In the genomic region with DNA sequence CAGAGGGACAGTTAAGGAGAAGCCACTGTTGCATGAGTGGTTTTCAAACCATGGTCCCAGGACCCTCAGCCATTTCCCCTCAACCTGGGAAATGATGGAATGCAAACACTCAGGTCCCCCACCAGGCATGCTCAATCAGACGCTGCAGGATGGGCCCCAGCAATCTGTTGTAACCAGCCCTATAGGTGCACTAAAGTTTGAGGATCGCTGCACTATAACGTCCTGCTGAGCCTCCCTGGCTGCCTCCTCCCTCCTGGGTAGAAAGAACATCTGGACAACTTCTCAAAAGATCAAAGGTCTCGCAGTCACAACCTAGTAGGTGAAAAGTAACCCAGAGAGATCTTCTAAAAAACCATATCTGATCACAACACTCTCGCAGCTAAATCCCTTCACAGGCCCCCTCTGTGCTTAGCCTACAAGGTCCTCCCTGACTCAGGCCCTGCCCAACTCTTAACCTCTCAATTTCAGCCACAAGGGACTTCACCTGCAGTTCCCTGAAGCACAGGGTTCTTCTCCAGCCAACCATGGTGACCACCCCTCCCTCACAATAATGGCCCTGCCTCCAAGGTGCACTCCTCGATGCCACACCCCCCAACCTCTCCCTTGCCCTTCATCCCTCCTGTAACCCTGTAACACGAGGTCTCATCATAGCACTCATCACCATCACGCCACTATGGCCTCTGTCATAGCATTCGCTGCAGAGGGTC, we compare ENCODE assay signal across 10 cellular contexts. TPM values are rescaled to one million over a fixed set of nuclear protein-coding genes. Genes with fewer than 3 reads are reported as not detected.
A peak's percentile ranks its signal among the peaks of the same experiment; 100 is the strongest.
DNase-seq lines count a peak whose midpoint lies in the region; ATAC-seq and TF ChIP-seq lines count a peak whose summit lies in the region.
"Had no signal": no experiment of that assay in that cellular context is flagged by ENCODE, and none has a peak within 500 bp of the region (broad histone marks: within the 10 kb centered on the region; RNA-seq: fewer than 3 reads in every experiment).

No MANE protein-coding gene starts in this region.

- H3K27ac ChIP-seq in esophagus squamous epithelium (peak overlapping the region; percentile 40 to 97 (median 94)), substantia nigra (ENCODE audit: low read depth, low read length, poor library complexity, severe bottlenecking) (peak overlapping the region; percentile 35)
- H3K27ac ChIP-seq: 22Rv1 had no signal

- peak overlapping the region in 1 of 10 donors; percentile 54 for H3K4me3 Mint-ChIP-seq in naive thymus-derived CD8-positive, alpha-beta T cell
- H3K4me3 Mint-ChIP-seq: activated naive CD8-positive, alpha-beta T cell treated with anti-CD3 and anti-CD28 coated beads, Interleukin-2, amount 10 ng/mL, durations not matched to agents 7 days and 5 days had no signal

- H3K36me3 ChIP-seq in esophagus squamous epithelium = no peaks in the 10 kb centered on the region

- 49 to 52% methylated on average over 7 to 9 of the region's 9 CpGs for WGBS in esophagus squamous epithelium, 2 donors

- peak overlapping the region in 3 of 4 donors; percentile 77 to 91 (median 91) for H3K4me3 ChIP-seq in esophagus squamous epithelium

- POLR2A ChIA-PET in naive thymus-derived CD8-positive, alpha-beta T cell (lab: Charles Lee) = no interaction called here

- H3K27me3 Mint-ChIP-seq in naive thymus-derived CD8-positive, alpha-beta T cell = peaks cover 0 to 7% (median 0%) of the 10 kb centered on the region in 5 donors

- H3K9me3 ChIP-seq in esophagus squamous epithelium = no peaks in the 10 kb centered on the region

- no peaks in the 10 kb centered on the region for H3K27me3 ChIP-seq in esophagus squamous epithelium

- peaks cover 14 to 26% (median 19%) of the 10 kb centered on the region in 4 donors for H3K4me1 Mint-ChIP-seq in naive thymus-derived CD8-positive, alpha-beta T cell

- peaks cover 37 to 90% (median 50%) of the 10 kb centered on the region in 3 donors for H3K4me1 ChIP-seq in esophagus squamous epithelium

- no peak overlapping the region for H3K27ac Mint-ChIP-seq in naive thymus-derived CD8-positive, alpha-beta T cell
- H3K27ac Mint-ChIP-seq: activated naive CD8-positive, alpha-beta T cell treated with anti-CD3 and anti-CD28 coated beads, Interleukin-2, amount 10 ng/mL, durations not matched to agents 7 days and 5 days had no signal

- TF ChIP-seq CTCF in esophagus squamous epithelium (IDR thresholded peaks at IDR 0.05) = no peak

- ATAC-seq in HG03354 (IDR thresholded peaks at IDR 0.05; ENCODE audit: poor library complexity, severe bottlenecking, unreplicated experiment) (peak; percentile 43), GM19328 (IDR thresholded peaks at IDR 0.05; ENCODE audit: unreplicated experiment) (no peak)
- no peak for ATAC-seq in naive thymus-derived CD8-positive, alpha-beta T cell

- intact Hi-C loops in esophagus squamous epithelium (cut with DNase I) = no loop called here

- TF ChIP-seq POLR2A in esophagus squamous epithelium (IDR thresholded peaks at IDR 0.05) = no peak

- no peaks in the 10 kb centered on the region for H3K36me3 Mint-ChIP-seq in naive thymus-derived CD8-positive, alpha-beta T cell
- H3K36me3 Mint-ChIP-seq: activated naive CD8-positive, alpha-beta T cell treated with anti-CD3 and anti-CD28 coated beads, Interleukin-2, amount 10 ng/mL, durations not matched to agents 7 days and 5 days had no signal

- no peaks in the 10 kb centered on the region for H3K9me3 Mint-ChIP-seq in naive thymus-derived CD8-positive, alpha-beta T cell
- H3K9me3 Mint-ChIP-seq: activated naive CD8-positive, alpha-beta T cell treated with anti-CD3 and anti-CD28 coated beads, Interleukin-2, amount 10 ng/mL, durations not matched to agents 7 days and 5 days had no signal

- DNase-seq in DMS 273 (lab: John Stamatoyannopoulos, UW; ENCODE audit: unreplicated experiment) (peak; percentile 11), DMS 273 treated with DMSO at 0.1 percent for 48 hours (lab: John Stamatoyannopoulos, UW) (no peak), esophagus squamous epithelium (lab: John Stamatoyannopoulos, UW) (no peak), substantia nigra (lab: John Stamatoyannopoulos, UW) (no peak), NCI-H128 (lab: John Stamatoyannopoulos, UW; ENCODE audit: unreplicated experiment) (no peak)
- no peak for DNase-seq in naive thymus-derived CD8-positive, alpha-beta T cell
- DNase-seq: activated naive CD8-positive, alpha-beta T cell treated with anti-CD3 and anti-CD28 coated beads, Interleukin-2, amount 10 ng/mL, durations not matched to agents 7 days and 5 days had no signal

RNA-seq across cellular contexts. Expression of a gene that starts 3.5 kb away (rescaled TPM):
- 10 to 100 TPM; 17.7 to 31.4 (median 24.2) TPM for total RNA-seq in esophagus squamous epithelium
- 1 to 10 TPM in 1 of 2 experiments, under 1 TPM in 1; 0.91 to 1.2 TPM for total RNA-seq in naive thymus-derived CD8-positive, alpha-beta T cell
- under 1 TPM; 0.20 to 0.54 (median 0.29) TPM for polyA plus RNA-seq in naive thymus-derived CD8-positive, alpha-beta T cell

Comparison
In these comparisons a context has a peak if more than half of its experiments do, and no peak if none do; other contexts are left out.
1. RNA of a gene that starts 3.5 kb away (total RNA-seq): 17.7 to 31.4 TPM in esophagus squamous epithelium; 0.91 to 1.2 TPM in naive thymus-derived CD8-positive, alpha-beta T cell; every median in the first group is over 4 times any median in the second.